11 cellular contexts compared by ENCODE assay signal in the genomic region with DNA sequence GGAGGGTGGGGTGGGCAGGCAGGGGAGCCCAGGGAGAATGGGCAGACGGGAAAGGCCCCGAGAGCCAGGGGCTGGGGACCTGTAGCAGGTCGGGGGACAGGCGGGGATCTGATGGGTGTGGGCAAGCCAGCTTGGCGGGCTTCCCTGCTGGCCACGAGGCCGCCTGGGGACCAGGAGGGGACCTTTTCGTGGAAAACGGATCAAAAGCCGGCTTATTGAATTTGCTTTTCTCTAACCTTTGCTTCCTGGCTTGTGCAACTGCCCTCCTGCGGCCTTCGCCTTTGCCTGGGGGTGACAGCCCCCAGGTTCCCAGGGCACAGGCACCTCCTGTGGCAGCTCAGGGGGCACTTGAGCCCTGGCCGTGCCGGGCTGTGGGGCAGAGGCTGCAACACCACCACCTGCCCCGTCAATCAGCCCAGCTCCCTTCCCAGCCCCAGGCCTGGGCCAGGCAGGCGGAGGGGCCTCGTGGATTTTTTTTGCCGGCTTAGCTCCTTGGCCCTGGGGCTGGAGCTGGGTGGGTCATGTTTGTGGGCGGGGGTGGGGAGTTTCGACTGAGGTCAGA. TPM values are rescaled to one million over a fixed set of nuclear protein-coding genes. Genes with fewer than 3 reads are reported as not detected.
"Had no signal": no experiment of that assay in that cellular context is flagged by ENCODE, and none has a peak within 500 bp of the region (broad histone marks: within the 10 kb centered on the region; RNA-seq: fewer than 3 reads in every experiment).

No MANE protein-coding gene starts in this region.

- H3K27ac ChIP-seq: GM23248 had no signal

- H3K9me3 ChIP-seq: HAP-1 had no signal

- H3K4me3 Mint-ChIP-seq: GM23338, H9, HFFc6 had no signal

- H2AFZ ChIP-seq: GM23248, GM23338 had no signal

- DNase-seq: GM23248, GOT3, H7, H9, HCEC 1CT, HFFc6 had no signal

- H3K4me1 Mint-ChIP-seq: GM23338, H9 had no signal

- H3K4me3 ChIP-seq: GM23248, GM23338, HAP-1 had no signal

- ATAC-seq: GM23338, HCT116 had no signal

- H3K36me3 ChIP-seq: HAP-1 had no signal

- H3K9me3 Mint-ChIP-seq: GM23338, H9, HFFc6 had no signal

- H3K9ac ChIP-seq: GM23248 had no signal

- H3K27ac Mint-ChIP-seq: GM23338, H9, HFFc6 had no signal

- H3K4me1 ChIP-seq: HAP-1 had no signal

- H3K4me2 ChIP-seq: GM23338 had no signal

- FAIRE-seq: H1, H54 had no signal

RNA-seq across cellular contexts. Expression of a gene that starts 41.6 kb away (rescaled TPM):
- polyA plus RNA-seq: GM23248 had no signal
